In the genomic region with DNA sequence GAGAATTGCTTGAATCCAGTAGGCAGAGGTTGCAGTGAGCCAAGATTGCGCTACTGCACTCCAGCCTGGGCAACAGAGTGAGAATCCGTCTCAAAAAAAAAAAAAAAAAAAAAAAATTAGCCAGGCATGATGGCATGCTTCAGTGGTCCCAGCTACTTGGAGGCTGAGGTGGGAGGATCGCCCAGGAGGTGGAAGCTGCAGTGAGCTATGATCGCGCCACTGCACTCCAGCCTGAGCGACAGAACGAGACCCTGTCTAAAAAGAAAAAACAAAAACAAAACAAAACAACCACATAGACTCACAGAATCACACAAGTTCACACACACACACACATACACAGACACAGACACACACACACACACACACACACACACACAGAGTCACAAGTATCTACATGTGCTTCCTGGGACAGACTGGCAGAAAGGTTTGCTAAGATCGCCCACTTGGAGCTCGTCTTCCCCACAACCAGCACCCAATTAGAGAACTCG, we compare ENCODE assay signal across 7 cellular contexts. TPM values are rescaled to one million over a fixed set of nuclear protein-coding genes. Genes with fewer than 3 reads are reported as not detected.
DNase-seq lines count a peak whose midpoint lies in the region; TF ChIP-seq lines count a peak whose summit lies in the region.
"Not testable (repeated sequence)": the region's sequence is repeated elsewhere in the genome, so short reads cannot be mapped to it uniquely, and the experiment has no call there.

No MANE protein-coding gene starts in this region.

- intact Hi-C loops in MCF 10A (cut with micrococcal nuclease), result not testable (repeated sequence)

- peaks cover 0 to 15% of the 10 kb centered on the region in 2 donors for H3K36me3 ChIP-seq in mucosa of rectum (ENCODE audit: control insufficient read depth in 2 of 2, insufficient read depth in 2 of 2, low read length in 2 of 2)
- not testable (repeated sequence) for H3K36me3 ChIP-seq in skeletal muscle satellite cell (ENCODE audit: insufficient read depth, low read length)

- H3K4me3 Mint-ChIP-seq in activated CD4-positive, alpha-beta T cell treated with anti-CD3 and anti-CD28 coated beads, Interleukin-2, amount 10 ng/mL, durations not matched to agents 7 days and 5 days, result peak overlapping the region; percentile 93
- peak overlapping the region; percentile 99 for H3K4me3 Mint-ChIP-seq in MCF 10A (ENCODE audit: unreplicated experiment)

- H3K27ac ChIP-seq in mucosa of rectum (ENCODE audit: low read depth in 2 of 2, low read length in 2 of 2), result peak overlapping the region in 1 of 2 donors; percentile 3

- CTCF ChIA-PET in activated CD4-positive, alpha-beta T cell treated with anti-CD3 and anti-CD28 coated beads, Interleukin-2, amount 10 ng/mL, durations not matched to agents 7 days and 5 days (lab: Charles Lee), result interaction anchor here (0.7 to 2.4 kb wide), 9 partner anchors 9 to 169 kb away, joined by 3 to 14 read pairs (median 4); a partner anchor contains a TSS
- CTCF ChIA-PET in MCF 10A (lab: Yijun Ruan, JAX), result interaction anchor here (0.6 to 2.3 kb wide), 8 partner anchors 13 to 167 kb away, joined by 3 to 11 read pairs (median 4); no protein-coding TSS in a partner anchor

- H3K9ac ChIP-seq in mucosa of rectum (ENCODE audit: low read depth in 1 of 2, low read length in 2 of 2); skeletal muscle satellite cell (ENCODE audit: low read depth, low read length): not testable (repeated sequence)

- not testable (repeated sequence) for TF ChIP-seq CTCF in GM12865 (IDR thresholded peaks at IDR 0.05; ENCODE audit: insufficient read depth, low read depth, low read length, missing control alignments); NB4 (IDR thresholded peaks at IDR 0.05; ENCODE audit: low read depth, low read length); MCF 10A (IDR thresholded peaks at IDR 0.05; ENCODE audit: unreplicated experiment); fibroblast of villous mesenchyme (IDR thresholded peaks at IDR 0.05; ENCODE audit: insufficient read depth, low read depth, low read length)

- not testable (repeated sequence) for DNase-seq in GM12865 (ENCODE audit: low read depth); NB4 (ENCODE audit: low read depth); activated CD4-positive, alpha-beta T cell treated with anti-CD3 and anti-CD28 coated beads, Interleukin-2, amount 10 ng/mL, durations not matched to agents 7 days and 5 days; MCF 10A (ENCODE audit: unreplicated experiment); fibroblast of villous mesenchyme (ENCODE audit: low read depth)

- peaks cover 10% of the 10 kb centered on the region for H3K36me3 Mint-ChIP-seq in activated CD4-positive, alpha-beta T cell treated with anti-CD3 and anti-CD28 coated beads, Interleukin-2, amount 10 ng/mL, durations not matched to agents 7 days and 5 days (ENCODE audit: low read depth)
- peaks cover 21% of the 10 kb centered on the region for H3K36me3 Mint-ChIP-seq in MCF 10A (ENCODE audit: insufficient read depth, unreplicated experiment)

- not testable (repeated sequence) for H3K27me3 ChIP-seq in mucosa of rectum (ENCODE audit: control insufficient read depth in 2 of 2, insufficient read depth in 2 of 2, low read length in 2 of 2)
- H3K27me3 ChIP-seq in skeletal muscle satellite cell (ENCODE audit: control insufficient read depth, insufficient read depth, low read length), result peaks cover 15% of the 10 kb centered on the region

- H3K4me1 ChIP-seq in mucosa of rectum (ENCODE audit: control insufficient read depth in 2 of 2, insufficient read depth in 2 of 2, low read length in 2 of 2) (peaks cover 12 to 13% of the 10 kb centered on the region in 2 donors), skeletal muscle satellite cell (ENCODE audit: control insufficient read depth, insufficient read depth, low read length) (peaks cover 11% of the 10 kb centered on the region)

- H3K4me3 ChIP-seq in GM12865 (ENCODE audit: low read depth, low read length) (peak overlapping the region; percentile 50), NB4 (ENCODE audit: low read depth, low read length) (peak overlapping the region; percentile 46), fibroblast of villous mesenchyme (ENCODE audit: low read depth, low read length) (peak overlapping the region; percentile 33), mucosa of rectum (ENCODE audit: low read length in 2 of 2) (peak overlapping the region; percentile 41 to 94), skeletal muscle satellite cell (ENCODE audit: low read length) (peak overlapping the region; percentile 59)

- not testable (repeated sequence) for H3K9me3 ChIP-seq in mucosa of rectum (ENCODE audit: control insufficient read depth in 2 of 2, low read length in 2 of 2); skeletal muscle satellite cell (replicated peaks; ENCODE audit: low read length)

- not testable (repeated sequence) for H3K9me3 Mint-ChIP-seq in activated CD4-positive, alpha-beta T cell treated with anti-CD3 and anti-CD28 coated beads, Interleukin-2, amount 10 ng/mL, durations not matched to agents 7 days and 5 days; MCF 10A (ENCODE audit: unreplicated experiment)

- H3K4me2 ChIP-seq in skeletal muscle satellite cell (ENCODE audit: low read length), result peak overlapping the region; percentile 79

- peaks cover 32% of the 10 kb centered on the region for H3K4me1 Mint-ChIP-seq in activated CD4-positive, alpha-beta T cell treated with anti-CD3 and anti-CD28 coated beads, Interleukin-2, amount 10 ng/mL, durations not matched to agents 7 days and 5 days
- H3K4me1 Mint-ChIP-seq in MCF 10A (ENCODE audit: insufficient read depth, unreplicated experiment), result peaks cover 16% of the 10 kb centered on the region

- BruUV-seq in MCF 10A (replicated peaks; lab: Mats Ljungman, UMichigan), result not testable (repeated sequence)

- POLR2A ChIA-PET in activated CD4-positive, alpha-beta T cell treated with anti-CD3 and anti-CD28 coated beads, Interleukin-2, amount 10 ng/mL, durations not matched to agents 7 days and 5 days (lab: Charles Lee), result interaction anchor here (0.6 kb wide), 2 partner anchors 99 to 689 kb away, joined by 3 read pairs; a partner anchor contains a TSS
- POLR2A ChIA-PET in MCF 10A (lab: Yijun Ruan, JAX), result interaction anchor here (0.6 to 2.3 kb wide), 24 partner anchors 9 to 1201 kb away, joined by 3 to 37 read pairs (median 4); a partner anchor contains a TSS

- H3K27ac Mint-ChIP-seq in activated CD4-positive, alpha-beta T cell treated with anti-CD3 and anti-CD28 coated beads, Interleukin-2, amount 10 ng/mL, durations not matched to agents 7 days and 5 days, result peak overlapping the region; percentile 91
- peak overlapping the region; percentile 69 for H3K27ac Mint-ChIP-seq in MCF 10A (ENCODE audit: low read depth, unreplicated experiment)

- TF ChIP-seq POLR2A in NB4 (IDR thresholded peaks at IDR 0.05; ENCODE audit: extremely low read depth, insufficient read length), result not testable (repeated sequence)

- not testable (repeated sequence) for H3K27me3 Mint-ChIP-seq in activated CD4-positive, alpha-beta T cell treated with anti-CD3 and anti-CD28 coated beads, Interleukin-2, amount 10 ng/mL, durations not matched to agents 7 days and 5 days; MCF 10A (ENCODE audit: insufficient read depth, unreplicated experiment)

RNA-seq across cellular contexts. Expression of a gene that starts 0.6 kb away (rescaled TPM):
- total RNA-seq in activated CD4-positive, alpha-beta T cell treated with anti-CD3 and anti-CD28 coated beads, Interleukin-2, amount 10 ng/mL, durations not matched to agents 7 days and 5 days, result 10 to 100 TPM; 35.4 to 41.7 TPM
- total RNA-seq in MCF 10A (2022) (22.9 and 38.0 TPM in 2 replicates), fibroblast of villous mesenchyme (17.3 and 19.6 TPM in 2 replicates)
- total RNA-seq in skeletal muscle satellite cell (2012; rRNA removed), result 47.4 and 66.4 TPM in 2 replicates

RNA-seq across cellular contexts. Expression of a gene that starts 3.3 kb away (rescaled TPM):
- total RNA-seq in activated CD4-positive, alpha-beta T cell treated with anti-CD3 and anti-CD28 coated beads, Interleukin-2, amount 10 ng/mL, durations not matched to agents 7 days and 5 days, result under 1 TPM in 1 of 2 experiments, not detected in 1; 0.20 TPM
- total RNA-seq in MCF 10A (2022) (not detected in 2 replicates), fibroblast of villous mesenchyme (not detected in 2 replicates)
- total RNA-seq in skeletal muscle satellite cell (2012; rRNA removed), result under 0.01 and 0.44 TPM in 2 replicates

RNA-seq across cellular contexts. Expression of a gene that starts 9.1 kb away (rescaled TPM):
- 10 to 100 TPM; 28.8 to 30.0 TPM for total RNA-seq in activated CD4-positive, alpha-beta T cell treated with anti-CD3 and anti-CD28 coated beads, Interleukin-2, amount 10 ng/mL, durations not matched to agents 7 days and 5 days
- total RNA-seq in MCF 10A (2022) (26.7 and 28.7 TPM in 2 replicates), fibroblast of villous mesenchyme (14.7 and 18.7 TPM in 2 replicates)
- total RNA-seq in skeletal muscle satellite cell (2012; rRNA removed), result 12.0 and 15.5 TPM in 2 replicates

RNA-seq across cellular contexts. Expression of a gene that starts 28.8 kb away (rescaled TPM):
- total RNA-seq in activated CD4-positive, alpha-beta T cell treated with anti-CD3 and anti-CD28 coated beads, Interleukin-2, amount 10 ng/mL, durations not matched to agents 7 days and 5 days, result 1 to 10 TPM; 3.2 to 4.5 TPM
- total RNA-seq in MCF 10A (2022) (0.83 and 0.91 TPM in 2 replicates), fibroblast of villous mesenchyme (under 0.01 TPM in 2 replicates)
- not detected in 2 replicates for total RNA-seq in skeletal muscle satellite cell (2012; rRNA removed)

RNA-seq across cellular contexts. Expression of a gene that starts 43.2 kb away (rescaled TPM):
- 10 to 100 TPM; 85.7 to 90.6 TPM for total RNA-seq in activated CD4-positive, alpha-beta T cell treated with anti-CD3 and anti-CD28 coated beads, Interleukin-2, amount 10 ng/mL, durations not matched to agents 7 days and 5 days
- 78.6 and 107 TPM in 2 replicates for total RNA-seq in MCF 10A (2022)
- total RNA-seq in fibroblast of villous mesenchyme, result 65.2 and 70.2 TPM in 2 replicates
- total RNA-seq in skeletal muscle satellite cell (2012; rRNA removed), result 86.7 and 94.8 TPM in 2 replicates
